Comparison of ENCODE assay signal across 14 cellular contexts in the genomic region with DNA sequence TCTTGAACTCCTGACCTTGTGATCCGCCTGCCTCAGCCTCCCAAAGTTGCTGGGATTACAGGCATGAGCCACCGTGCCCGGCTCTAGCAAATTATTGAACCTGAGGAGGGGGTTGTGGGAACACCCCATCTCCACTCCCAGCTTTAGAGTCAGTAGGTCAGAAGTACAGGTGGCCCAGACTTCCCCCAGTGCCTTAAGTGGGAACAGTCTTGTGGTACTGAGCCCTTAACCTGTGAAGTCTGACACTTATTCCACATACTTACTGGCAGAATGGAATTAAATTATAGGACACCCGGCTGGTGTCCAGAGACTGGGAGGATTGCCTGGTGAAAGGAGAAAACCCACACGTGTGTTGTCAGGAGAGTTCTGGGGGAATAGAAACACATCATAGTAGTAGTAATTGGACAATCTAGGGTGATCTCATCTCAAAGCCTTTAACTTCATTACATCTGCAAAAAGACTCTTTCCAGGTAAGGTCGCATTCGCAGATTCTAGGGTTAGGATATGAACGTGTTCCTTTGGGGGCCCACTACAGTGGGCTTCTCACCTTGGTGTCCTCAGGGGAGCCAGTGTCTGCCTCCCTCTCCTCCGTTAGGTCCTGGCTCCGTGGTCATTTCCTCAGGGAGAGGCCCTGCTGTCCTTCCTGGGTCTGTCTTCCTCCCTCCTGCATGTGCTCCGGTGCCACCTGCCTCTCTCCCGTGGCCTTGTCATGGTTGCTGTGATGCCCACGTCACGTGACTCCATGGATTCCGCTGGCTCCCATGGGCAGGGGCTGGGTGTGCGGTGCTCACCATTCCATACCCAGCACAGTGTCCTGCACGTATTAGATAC.
DNase-seq lines count a peak whose midpoint lies in the region; ATAC-seq, FAIRE-seq and TF ChIP-seq lines count a peak whose summit lies in the region.
"Had no signal": no experiment of that assay in that cellular context is flagged by ENCODE, and none has a peak within 500 bp of the region (broad histone marks: within the 10 kb centered on the region; RNA-seq: fewer than 3 reads in every experiment).

No MANE protein-coding gene starts in this region.

- no peak overlapping the region for H3K27ac ChIP-seq in suprapubic skin
- no peak overlapping the region; a peak in 1 of 4 replicates for H3K27ac ChIP-seq in SK-N-SH (ENCODE audit: low read depth in 2 of 2, low read length in 1 of 2)
- H3K27ac ChIP-seq: foreskin keratinocyte had no signal

- H2AFZ ChIP-seq in SK-N-SH (ENCODE audit: low read depth), result no peak overlapping the region

- H3K79me2 ChIP-seq in SK-N-SH (ENCODE audit: insufficient read depth), result peaks cover 58% of the 10 kb centered on the region; the same call in 1 of the 2 replicates

- H3K36me3 ChIP-seq in suprapubic skin (no peaks in the 10 kb centered on the region), SK-N-SH (replicated peaks in 1 of 2; ENCODE audit: control insufficient read depth in 1 of 2, insufficient read depth in 2 of 2, low read length in 1 of 2) (no peaks in the 10 kb centered on the region)
- H3K36me3 ChIP-seq: BE2C had no signal

- CTCF ChIA-PET in SK-N-SH (lab: Yijun Ruan, JAX), result interaction anchor here (1.1 to 2.1 kb wide), 5 partner anchors 9 to 116 kb away, joined by 3 to 6 read pairs (median 4); no protein-coding TSS in a partner anchor

- DNase-seq in stimulated activated naive CD8-positive, alpha-beta T cell treated with anti-CD3 and anti-CD28 coated beads, Interleukin-15, Interleukin-2, amounts not matched to agents 100 U/mL and 50 U/mL, for 24 hours, result no peak
- no peak for DNase-seq in activated T-helper 1 cell treated with anti-CD3 and anti-CD28 coated beads, Interleukin-12 subunit alpha, Interleukin-12 subunit beta, Interleukin-2, Interleukin-4 antibody, amounts not matched to agents 30 ng/mL and 10 ng/mL and 1 ng/mL, durations not matched to agents 14 hours and 24 hours and 36 hours (ENCODE audit: low spot score)
- no peak for DNase-seq in immature natural killer cell
- DNase-seq in urothelium cell line (ENCODE audit: low spot score), result no peak
- DNase-seq in suprapubic skin (ENCODE audit: low spot score in 2 of 2), result no peak
- no peak for DNase-seq in SK-N-SH
- DNase-seq: BE2C, NCI-H1048, NCI-H226 had no signal

- no peaks in the 10 kb centered on the region for H3K9me3 Mint-ChIP-seq in stimulated activated naive CD8-positive, alpha-beta T cell treated with anti-CD3 and anti-CD28 coated beads, Interleukin-15, Interleukin-2, amounts not matched to agents 100 ng/mL and 50 ng/mL, for 24 hours
- H3K9me3 Mint-ChIP-seq in activated T-helper 1 cell treated with anti-CD3 and anti-CD28 coated beads, Interleukin-12 subunit alpha, Interleukin-12 subunit beta, Interleukin-2, Interleukin-4 antibody, amounts not matched to agents 30 ng/mL and 10 ng/mL and 1 ng/mL, durations not matched to agents 14 hours and 24 hours and 36 hours, result peaks cover 3% of the 10 kb centered on the region
- no peaks in the 10 kb centered on the region for H3K9me3 Mint-ChIP-seq in immature natural killer cell

- H3K4me2 ChIP-seq in SK-N-SH, result no peak overlapping the region

- no peak for TF ChIP-seq EP300 in suprapubic skin (IDR thresholded peaks at IDR 0.05)
- TF ChIP-seq EP300 in SK-N-SH (IDR thresholded peaks at IDR 0.05; ENCODE audit: borderline replicate concordance in 1 of 2, low read depth in 1 of 2, low read length in 1 of 2), result no peak

- no peaks in the 10 kb centered on the region for H3K9me2 ChIP-seq in SK-N-SH

- no peaks in the 10 kb centered on the region for H3K9me3 ChIP-seq in suprapubic skin
- H3K9me3 ChIP-seq in SK-N-SH, result no peaks in the 10 kb centered on the region
- H3K9me3 ChIP-seq: BE2C, mucosa of descending colon had no signal

- no peak for TF ChIP-seq CTCF in suprapubic skin (IDR thresholded peaks at IDR 0.05)
- no peak for TF ChIP-seq CTCF in SK-N-SH (IDR thresholded peaks at IDR 0.05)

- no peak for ATAC-seq in stimulated activated naive CD8-positive, alpha-beta T cell treated with anti-CD3 and anti-CD28 coated beads, Interleukin-15, Interleukin-2, amounts not matched to agents 100 U/mL and 50 U/mL, for 24 hours
- no peak for ATAC-seq in HG03097 (IDR thresholded peaks at IDR 0.05; ENCODE audit: low FRiP score, unreplicated experiment)
- ATAC-seq: foreskin keratinocyte had no signal

- H3K9ac ChIP-seq in SK-N-SH, result no peak overlapping the region

- H3K4me1 Mint-ChIP-seq in stimulated activated naive CD8-positive, alpha-beta T cell treated with anti-CD3 and anti-CD28 coated beads, Interleukin-15, Interleukin-2, amounts not matched to agents 100 ng/mL and 50 ng/mL, for 24 hours (ENCODE audit: low read depth), result peaks cover 95% of the 10 kb centered on the region
- H3K4me1 Mint-ChIP-seq in activated T-helper 1 cell treated with anti-CD3 and anti-CD28 coated beads, Interleukin-12 subunit alpha, Interleukin-12 subunit beta, Interleukin-2, Interleukin-4 antibody, amounts not matched to agents 30 ng/mL and 10 ng/mL and 1 ng/mL, durations not matched to agents 14 hours and 24 hours and 36 hours (ENCODE audit: low read depth), result peaks cover 59% of the 10 kb centered on the region
- peaks cover 93 to 98% of the 10 kb centered on the region in 2 donors for H3K4me1 Mint-ChIP-seq in immature natural killer cell

- TF ChIP-seq POLR2A in suprapubic skin (IDR thresholded peaks at IDR 0.05), result no peak

- TF ChIP-seq RAD21 in SK-N-SH (IDR thresholded peaks at IDR 0.05; ENCODE audit: low read length), result no peak

- H3K36me3 Mint-ChIP-seq in stimulated activated naive CD8-positive, alpha-beta T cell treated with anti-CD3 and anti-CD28 coated beads, Interleukin-15, Interleukin-2, amounts not matched to agents 100 ng/mL and 50 ng/mL, for 24 hours (ENCODE audit: low read depth), result peaks cover 5% of the 10 kb centered on the region
- H3K36me3 Mint-ChIP-seq in activated T-helper 1 cell treated with anti-CD3 and anti-CD28 coated beads, Interleukin-12 subunit alpha, Interleukin-12 subunit beta, Interleukin-2, Interleukin-4 antibody, amounts not matched to agents 30 ng/mL and 10 ng/mL and 1 ng/mL, durations not matched to agents 14 hours and 24 hours and 36 hours (ENCODE audit: low read depth), result peaks cover 3% of the 10 kb centered on the region
- H3K36me3 Mint-ChIP-seq in immature natural killer cell, result peaks cover 0 to 4% (median 0%) of the 10 kb centered on the region in 3 donors

- peaks cover 9% of the 10 kb centered on the region for H3K4me1 ChIP-seq in suprapubic skin
- H3K4me1 ChIP-seq in SK-N-SH (ENCODE audit: control insufficient read depth in 1 of 2, insufficient read depth in 2 of 2, low read depth in 1 of 2, low read length in 1 of 2), result peaks cover 26 to 30% of the 10 kb centered on the region in 2 experiments; a peak in 2 of 4 replicates

- H3K27ac Mint-ChIP-seq in stimulated activated naive CD8-positive, alpha-beta T cell treated with anti-CD3 and anti-CD28 coated beads, Interleukin-15, Interleukin-2, amounts not matched to agents 100 ng/mL and 50 ng/mL, for 24 hours, result peak overlapping the region; percentile 80
- H3K27ac Mint-ChIP-seq in activated T-helper 1 cell treated with anti-CD3 and anti-CD28 coated beads, Interleukin-12 subunit alpha, Interleukin-12 subunit beta, Interleukin-2, Interleukin-4 antibody, amounts not matched to agents 30 ng/mL and 10 ng/mL and 1 ng/mL, durations not matched to agents 14 hours and 24 hours and 36 hours, result peak overlapping the region; percentile 77
- peak overlapping the region; percentile 55 to 88 (median 82) for H3K27ac Mint-ChIP-seq in immature natural killer cell

- no peaks in the 10 kb centered on the region for H3K27me3 Mint-ChIP-seq in stimulated activated naive CD8-positive, alpha-beta T cell treated with anti-CD3 and anti-CD28 coated beads, Interleukin-15, Interleukin-2, amounts not matched to agents 100 ng/mL and 50 ng/mL, for 24 hours
- no peaks in the 10 kb centered on the region for H3K27me3 Mint-ChIP-seq in activated T-helper 1 cell treated with anti-CD3 and anti-CD28 coated beads, Interleukin-12 subunit alpha, Interleukin-12 subunit beta, Interleukin-2, Interleukin-4 antibody, amounts not matched to agents 30 ng/mL and 10 ng/mL and 1 ng/mL, durations not matched to agents 14 hours and 24 hours and 36 hours (ENCODE audit: insufficient read depth)
- H3K27me3 Mint-ChIP-seq in immature natural killer cell (ENCODE audit: low read depth in 3 of 3), result peaks cover 2 to 17% (median 6%) of the 10 kb centered on the region in 3 donors

- WGBS in suprapubic skin, result 93% methylated on average over 17 of the region's 17 CpGs
- WGBS in SK-N-SH (ENCODE audit: low lambda C conversion rate), result 91% methylated on average over 12 of the region's 17 CpGs

- H3K4me3 ChIP-seq in suprapubic skin, result no peak overlapping the region
- no peak overlapping the region for H3K4me3 ChIP-seq in SK-N-SH (ENCODE audit: low read depth in 2 of 2, low read length in 1 of 2)
- H3K4me3 ChIP-seq: mucosa of descending colon had no signal

- intact Hi-C loops in activated T-helper 1 cell treated with anti-CD3 and anti-CD28 coated beads, Interleukin-12 subunit alpha, Interleukin-12 subunit beta, Interleukin-2, Interleukin-4 antibody, amounts not matched to agents 30 ng/mL and 10 ng/mL and 1 ng/mL, durations not matched to agents 14 hours and 24 hours and 36 hours (cut with micrococcal nuclease), result loop anchor here (1.0 to 5.0 kb wide), 4 partner anchors 28 to 232 kb away; no protein-coding TSS in a partner anchor

- H3K4me3 Mint-ChIP-seq in stimulated activated naive CD8-positive, alpha-beta T cell treated with anti-CD3 and anti-CD28 coated beads, Interleukin-15, Interleukin-2, amounts not matched to agents 100 ng/mL and 50 ng/mL, for 24 hours, result peak overlapping the region; percentile 61
- peak overlapping the region; percentile 65 for H3K4me3 Mint-ChIP-seq in activated T-helper 1 cell treated with anti-CD3 and anti-CD28 coated beads, Interleukin-12 subunit alpha, Interleukin-12 subunit beta, Interleukin-2, Interleukin-4 antibody, amounts not matched to agents 30 ng/mL and 10 ng/mL and 1 ng/mL, durations not matched to agents 14 hours and 24 hours and 36 hours
- peak overlapping the region; percentile 1 to 80 (median 46) for H3K4me3 Mint-ChIP-seq in immature natural killer cell

- POLR2A ChIA-PET in SK-N-SH (lab: Yijun Ruan, JAX), result no interaction called here

- peak; percentile 96 for FAIRE-seq in urothelium cell line (lab: Jason Lieb, UNC)
- FAIRE-seq: keratinocyte had no signal

- H4K20me1 ChIP-seq in SK-N-SH (ENCODE audit: insufficient read depth), result peaks cover 23% of the 10 kb centered on the region

- H3K27me3 ChIP-seq in suprapubic skin, result no peaks in the 10 kb centered on the region
- H3K27me3 ChIP-seq in SK-N-SH (ENCODE audit: insufficient read depth), result no peaks in the 10 kb centered on the region
- H3K27me3 ChIP-seq: BE2C, foreskin keratinocyte had no signal

- no peaks in the 10 kb centered on the region for H3F3A ChIP-seq in SK-N-SH (replicated peaks; ENCODE audit: insufficient read depth)

TF ChIP-seq in SK-N-SH, 30 proteins besides CTCF, POLR2A, EP300 and RAD21:
- TF ChIP-seq TCF12 (IDR thresholded peaks at IDR 0.05), result no peak
